ENCODE assay signal across 2 cellular contexts in the genomic region with DNA sequence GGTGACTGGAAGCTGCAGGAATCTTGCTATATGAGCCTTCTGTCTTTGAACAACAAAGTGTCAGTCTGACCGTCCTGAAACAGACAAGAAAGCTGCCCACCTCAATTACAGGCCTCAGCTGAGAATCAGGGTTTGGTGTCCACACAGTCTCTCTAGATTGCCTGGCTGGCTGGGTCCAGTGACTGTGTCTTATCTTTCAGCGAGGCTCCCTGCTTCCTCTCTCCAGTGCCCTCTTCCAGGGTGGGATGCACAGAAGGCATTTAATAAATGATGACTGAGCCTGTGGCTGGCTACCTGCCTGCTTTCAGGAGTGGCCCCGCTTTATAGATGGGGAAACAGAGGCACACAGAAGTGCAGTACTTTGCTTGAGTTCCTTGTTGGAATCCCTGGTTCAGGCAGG.
TF ChIP-seq lines count a peak whose summit lies in the region.

No MANE protein-coding gene starts in this region.

TF ChIP-seq in HCT116, 20 proteins besides CTCF, POLR2A, EP300 and RAD21:
- TF ChIP-seq, protein P1, sequence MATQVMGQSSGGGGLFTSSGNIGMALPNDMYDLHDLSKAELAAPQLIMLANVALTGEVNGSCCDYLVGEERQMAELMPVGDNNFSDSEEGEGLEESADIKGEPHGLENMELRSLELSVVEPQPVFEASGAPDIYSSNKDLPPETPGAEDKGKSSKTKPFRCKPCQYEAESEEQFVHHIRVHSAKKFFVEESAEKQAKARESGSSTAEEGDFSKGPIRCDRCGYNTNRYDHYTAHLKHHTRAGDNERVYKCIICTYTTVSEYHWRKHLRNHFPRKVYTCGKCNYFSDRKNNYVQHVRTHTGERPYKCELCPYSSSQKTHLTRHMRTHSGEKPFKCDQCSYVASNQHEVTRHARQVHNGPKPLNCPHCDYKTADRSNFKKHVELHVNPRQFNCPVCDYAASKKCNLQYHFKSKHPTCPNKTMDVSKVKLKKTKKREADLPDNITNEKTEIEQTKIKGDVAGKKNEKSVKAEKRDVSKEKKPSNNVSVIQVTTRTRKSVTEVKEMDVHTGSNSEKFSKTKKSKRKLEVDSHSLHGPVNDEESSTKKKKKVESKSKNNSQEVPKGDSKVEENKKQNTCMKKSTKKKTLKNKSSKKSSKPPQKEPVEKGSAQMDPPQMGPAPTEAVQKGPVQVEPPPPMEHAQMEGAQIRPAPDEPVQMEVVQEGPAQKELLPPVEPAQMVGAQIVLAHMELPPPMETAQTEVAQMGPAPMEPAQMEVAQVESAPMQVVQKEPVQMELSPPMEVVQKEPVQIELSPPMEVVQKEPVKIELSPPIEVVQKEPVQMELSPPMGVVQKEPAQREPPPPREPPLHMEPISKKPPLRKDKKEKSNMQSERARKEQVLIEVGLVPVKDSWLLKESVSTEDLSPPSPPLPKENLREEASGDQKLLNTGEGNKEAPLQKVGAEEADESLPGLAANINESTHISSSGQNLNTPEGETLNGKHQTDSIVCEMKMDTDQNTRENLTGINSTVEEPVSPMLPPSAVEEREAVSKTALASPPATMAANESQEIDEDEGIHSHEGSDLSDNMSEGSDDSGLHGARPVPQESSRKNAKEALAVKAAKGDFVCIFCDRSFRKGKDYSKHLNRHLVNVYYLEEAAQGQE (IDR thresholded peaks at IDR 0.05; ENCODE audit: low read depth) = no peak
- TF ChIP-seq ZNF274 (IDR thresholded peaks at IDR 0.05; ENCODE audit: low read depth, low read length) (no peak), FOSL1 (IDR thresholded peaks at IDR 0.05; ENCODE audit: low read depth) (no peak), TCF7L2 (IDR thresholded peaks at IDR 0.05; ENCODE audit: borderline replicate concordance, extremely low read depth, insufficient read depth, insufficient read length) (no peak), ELF1 (IDR thresholded peaks at IDR 0.05; ENCODE audit: borderline replicate concordance, low read depth) (no peak), SIN3A (IDR thresholded peaks at IDR 0.05; ENCODE audit: low read depth) (no peak), YY1 (IDR thresholded peaks at IDR 0.05; ENCODE audit: extremely low read depth, insufficient replicate concordance, low read depth, low read length) (no peak), CEBPB (IDR thresholded peaks at IDR 0.05; ENCODE audit: low read depth) (no peak), EGR1 (IDR thresholded peaks at IDR 0.05; ENCODE audit: low read depth) (no peak), SP1 (IDR thresholded peaks at IDR 0.05; ENCODE audit: low read depth) (no peak), EZH2 (IDR thresholded peaks at IDR 0.05) (no peak), EZH2phosphoT487 (IDR thresholded peaks at IDR 0.05; ENCODE audit: borderline replicate concordance) (no peak), SRF (IDR thresholded peaks at IDR 0.05; ENCODE audit: low read depth) (no peak), ZFX (IDR thresholded peaks at IDR 0.05) (no peak), POLR2AphosphoS5 (IDR thresholded peaks at IDR 0.05; ENCODE audit: low read depth, low read length) (no peak), CBX3 (IDR thresholded peaks at IDR 0.05; ENCODE audit: low read depth) (no peak), JUND (IDR thresholded peaks at IDR 0.05) (no peak)
- TF ChIP-seq, protein P2, sequence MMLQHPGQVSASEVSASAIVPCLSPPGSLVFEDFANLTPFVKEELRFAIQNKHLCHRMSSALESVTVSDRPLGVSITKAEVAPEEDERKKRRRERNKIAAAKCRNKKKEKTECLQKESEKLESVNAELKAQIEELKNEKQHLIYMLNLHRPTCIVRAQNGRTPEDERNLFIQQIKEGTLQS (IDR thresholded peaks at IDR 0.05) = no peak
- TF ChIP-seq, protein P3, sequence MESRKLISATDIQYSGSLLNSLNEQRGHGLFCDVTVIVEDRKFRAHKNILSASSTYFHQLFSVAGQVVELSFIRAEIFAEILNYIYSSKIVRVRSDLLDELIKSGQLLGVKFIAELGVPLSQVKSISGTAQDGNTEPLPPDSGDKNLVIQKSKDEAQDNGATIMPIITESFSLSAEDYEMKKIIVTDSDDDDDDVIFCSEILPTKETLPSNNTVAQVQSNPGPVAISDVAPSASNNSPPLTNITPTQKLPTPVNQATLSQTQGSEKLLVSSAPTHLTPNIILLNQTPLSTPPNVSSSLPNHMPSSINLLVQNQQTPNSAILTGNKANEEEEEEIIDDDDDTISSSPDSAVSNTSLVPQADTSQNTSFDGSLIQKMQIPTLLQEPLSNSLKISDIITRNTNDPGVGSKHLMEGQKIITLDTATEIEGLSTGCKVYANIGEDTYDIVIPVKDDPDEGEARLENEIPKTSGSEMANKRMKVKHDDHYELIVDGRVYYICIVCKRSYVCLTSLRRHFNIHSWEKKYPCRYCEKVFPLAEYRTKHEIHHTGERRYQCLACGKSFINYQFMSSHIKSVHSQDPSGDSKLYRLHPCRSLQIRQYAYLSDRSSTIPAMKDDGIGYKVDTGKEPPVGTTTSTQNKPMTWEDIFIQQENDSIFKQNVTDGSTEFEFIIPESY (IDR thresholded peaks at IDR 0.05; ENCODE audit: extremely low read depth, insufficient replicate concordance, low read length) = no peak
- TF ChIP-seq, protein P4, sequence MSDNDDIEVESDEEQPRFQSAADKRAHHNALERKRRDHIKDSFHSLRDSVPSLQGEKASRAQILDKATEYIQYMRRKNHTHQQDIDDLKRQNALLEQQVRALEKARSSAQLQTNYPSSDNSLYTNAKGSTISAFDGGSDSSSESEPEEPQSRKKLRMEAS (IDR thresholded peaks at IDR 0.05) = no peak

TF ChIP-seq in K562, 482 proteins besides CTCF, POLR2A, EP300 and RAD21:
- no peak for TF ChIP-seq HIVEP1 (CRISPR knock-in tag; IDR thresholded peaks at IDR 0.05)
- TF ChIP-seq GABPA (tag; conservative IDR thresholded peaks at IDR 0.05; ENCODE audit: low read depth) = no peak
- no peak for TF ChIP-seq RUNX1 (IDR thresholded peaks at IDR 0.05; ENCODE audit: low read depth)
- TF ChIP-seq, protein P5, sequence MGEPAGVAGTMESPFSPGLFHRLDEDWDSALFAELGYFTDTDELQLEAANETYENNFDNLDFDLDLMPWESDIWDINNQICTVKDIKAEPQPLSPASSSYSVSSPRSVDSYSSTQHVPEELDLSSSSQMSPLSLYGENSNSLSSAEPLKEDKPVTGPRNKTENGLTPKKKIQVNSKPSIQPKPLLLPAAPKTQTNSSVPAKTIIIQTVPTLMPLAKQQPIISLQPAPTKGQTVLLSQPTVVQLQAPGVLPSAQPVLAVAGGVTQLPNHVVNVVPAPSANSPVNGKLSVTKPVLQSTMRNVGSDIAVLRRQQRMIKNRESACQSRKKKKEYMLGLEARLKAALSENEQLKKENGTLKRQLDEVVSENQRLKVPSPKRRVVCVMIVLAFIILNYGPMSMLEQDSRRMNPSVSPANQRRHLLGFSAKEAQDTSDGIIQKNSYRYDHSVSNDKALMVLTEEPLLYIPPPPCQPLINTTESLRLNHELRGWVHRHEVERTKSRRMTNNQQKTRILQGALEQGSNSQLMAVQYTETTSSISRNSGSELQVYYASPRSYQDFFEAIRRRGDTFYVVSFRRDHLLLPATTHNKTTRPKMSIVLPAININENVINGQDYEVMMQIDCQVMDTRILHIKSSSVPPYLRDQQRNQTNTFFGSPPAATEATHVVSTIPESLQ (CRISPR knock-in tag; IDR thresholded peaks at IDR 0.05) = no peak
- no peak for TF ChIP-seq POLR2AphosphoS5 (IDR thresholded peaks at IDR 0.05; ENCODE audit: control insufficient read depth, insufficient read depth, low read depth, low read length)
- TF ChIP-seq ZNF561 (CRISPR knock-in tag; conservative IDR thresholded peaks at IDR 0.05) = no peak
- TF ChIP-seq, protein P6, sequence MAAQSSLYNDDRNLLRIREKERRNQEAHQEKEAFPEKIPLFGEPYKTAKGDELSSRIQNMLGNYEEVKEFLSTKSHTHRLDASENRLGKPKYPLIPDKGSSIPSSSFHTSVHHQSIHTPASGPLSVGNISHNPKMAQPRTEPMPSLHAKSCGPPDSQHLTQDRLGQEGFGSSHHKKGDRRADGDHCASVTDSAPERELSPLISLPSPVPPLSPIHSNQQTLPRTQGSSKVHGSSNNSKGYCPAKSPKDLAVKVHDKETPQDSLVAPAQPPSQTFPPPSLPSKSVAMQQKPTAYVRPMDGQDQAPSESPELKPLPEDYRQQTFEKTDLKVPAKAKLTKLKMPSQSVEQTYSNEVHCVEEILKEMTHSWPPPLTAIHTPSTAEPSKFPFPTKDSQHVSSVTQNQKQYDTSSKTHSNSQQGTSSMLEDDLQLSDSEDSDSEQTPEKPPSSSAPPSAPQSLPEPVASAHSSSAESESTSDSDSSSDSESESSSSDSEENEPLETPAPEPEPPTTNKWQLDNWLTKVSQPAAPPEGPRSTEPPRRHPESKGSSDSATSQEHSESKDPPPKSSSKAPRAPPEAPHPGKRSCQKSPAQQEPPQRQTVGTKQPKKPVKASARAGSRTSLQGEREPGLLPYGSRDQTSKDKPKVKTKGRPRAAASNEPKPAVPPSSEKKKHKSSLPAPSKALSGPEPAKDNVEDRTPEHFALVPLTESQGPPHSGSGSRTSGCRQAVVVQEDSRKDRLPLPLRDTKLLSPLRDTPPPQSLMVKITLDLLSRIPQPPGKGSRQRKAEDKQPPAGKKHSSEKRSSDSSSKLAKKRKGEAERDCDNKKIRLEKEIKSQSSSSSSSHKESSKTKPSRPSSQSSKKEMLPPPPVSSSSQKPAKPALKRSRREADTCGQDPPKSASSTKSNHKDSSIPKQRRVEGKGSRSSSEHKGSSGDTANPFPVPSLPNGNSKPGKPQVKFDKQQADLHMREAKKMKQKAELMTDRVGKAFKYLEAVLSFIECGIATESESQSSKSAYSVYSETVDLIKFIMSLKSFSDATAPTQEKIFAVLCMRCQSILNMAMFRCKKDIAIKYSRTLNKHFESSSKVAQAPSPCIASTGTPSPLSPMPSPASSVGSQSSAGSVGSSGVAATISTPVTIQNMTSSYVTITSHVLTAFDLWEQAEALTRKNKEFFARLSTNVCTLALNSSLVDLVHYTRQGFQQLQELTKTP (IDR thresholded peaks at IDR 0.05; ENCODE audit: low read depth in 1 of 2, partially characterized antibody in 2 of 2) = no peak
- TF ChIP-seq, protein P7, sequence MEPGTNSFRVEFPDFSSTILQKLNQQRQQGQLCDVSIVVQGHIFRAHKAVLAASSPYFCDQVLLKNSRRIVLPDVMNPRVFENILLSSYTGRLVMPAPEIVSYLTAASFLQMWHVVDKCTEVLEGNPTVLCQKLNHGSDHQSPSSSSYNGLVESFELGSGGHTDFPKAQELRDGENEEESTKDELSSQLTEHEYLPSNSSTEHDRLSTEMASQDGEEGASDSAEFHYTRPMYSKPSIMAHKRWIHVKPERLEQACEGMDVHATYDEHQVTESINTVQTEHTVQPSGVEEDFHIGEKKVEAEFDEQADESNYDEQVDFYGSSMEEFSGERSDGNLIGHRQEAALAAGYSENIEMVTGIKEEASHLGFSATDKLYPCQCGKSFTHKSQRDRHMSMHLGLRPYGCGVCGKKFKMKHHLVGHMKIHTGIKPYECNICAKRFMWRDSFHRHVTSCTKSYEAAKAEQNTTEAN (CRISPR knock-in tag; IDR thresholded peaks at IDR 0.05) = no peak
- no peak for TF ChIP-seq ADNP (tag; IDR thresholded peaks at IDR 0.05)
- TF ChIP-seq SMARCA4 (IDR thresholded peaks at IDR 0.05) = no peak
- no peak for TF ChIP-seq TEAD4 (IDR thresholded peaks at IDR 0.05; ENCODE audit: low read length)
- TF ChIP-seq TEAD4 (CRISPR knock-in tag; IDR thresholded peaks at IDR 0.05; ENCODE audit: borderline replicate concordance) = no peak
- TF ChIP-seq, protein P8, sequence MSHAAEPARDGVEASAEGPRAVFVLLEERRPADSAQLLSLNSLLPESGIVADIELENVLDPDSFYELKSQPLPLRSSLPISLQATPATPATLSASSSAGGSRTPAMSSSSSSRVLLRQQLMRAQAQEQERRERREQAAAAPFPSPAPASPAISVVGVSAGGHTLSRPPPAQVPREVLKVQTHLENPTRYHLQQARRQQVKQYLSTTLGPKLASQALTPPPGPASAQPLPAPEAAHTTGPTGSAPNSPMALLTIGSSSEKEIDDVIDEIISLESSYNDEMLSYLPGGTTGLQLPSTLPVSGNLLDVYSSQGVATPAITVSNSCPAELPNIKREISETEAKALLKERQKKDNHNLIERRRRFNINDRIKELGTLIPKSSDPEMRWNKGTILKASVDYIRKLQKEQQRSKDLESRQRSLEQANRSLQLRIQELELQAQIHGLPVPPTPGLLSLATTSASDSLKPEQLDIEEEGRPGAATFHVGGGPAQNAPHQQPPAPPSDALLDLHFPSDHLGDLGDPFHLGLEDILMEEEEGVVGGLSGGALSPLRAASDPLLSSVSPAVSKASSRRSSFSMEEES (CRISPR knock-in tag; IDR thresholded peaks at IDR 0.05) = no peak
- no peak for TF ChIP-seq CBX8 (IDR thresholded peaks at IDR 0.05; ENCODE audit: borderline replicate concordance, extremely low read depth, low read depth, low read length, poor library complexity, severe bottlenecking)
